In the genomic region with DNA sequence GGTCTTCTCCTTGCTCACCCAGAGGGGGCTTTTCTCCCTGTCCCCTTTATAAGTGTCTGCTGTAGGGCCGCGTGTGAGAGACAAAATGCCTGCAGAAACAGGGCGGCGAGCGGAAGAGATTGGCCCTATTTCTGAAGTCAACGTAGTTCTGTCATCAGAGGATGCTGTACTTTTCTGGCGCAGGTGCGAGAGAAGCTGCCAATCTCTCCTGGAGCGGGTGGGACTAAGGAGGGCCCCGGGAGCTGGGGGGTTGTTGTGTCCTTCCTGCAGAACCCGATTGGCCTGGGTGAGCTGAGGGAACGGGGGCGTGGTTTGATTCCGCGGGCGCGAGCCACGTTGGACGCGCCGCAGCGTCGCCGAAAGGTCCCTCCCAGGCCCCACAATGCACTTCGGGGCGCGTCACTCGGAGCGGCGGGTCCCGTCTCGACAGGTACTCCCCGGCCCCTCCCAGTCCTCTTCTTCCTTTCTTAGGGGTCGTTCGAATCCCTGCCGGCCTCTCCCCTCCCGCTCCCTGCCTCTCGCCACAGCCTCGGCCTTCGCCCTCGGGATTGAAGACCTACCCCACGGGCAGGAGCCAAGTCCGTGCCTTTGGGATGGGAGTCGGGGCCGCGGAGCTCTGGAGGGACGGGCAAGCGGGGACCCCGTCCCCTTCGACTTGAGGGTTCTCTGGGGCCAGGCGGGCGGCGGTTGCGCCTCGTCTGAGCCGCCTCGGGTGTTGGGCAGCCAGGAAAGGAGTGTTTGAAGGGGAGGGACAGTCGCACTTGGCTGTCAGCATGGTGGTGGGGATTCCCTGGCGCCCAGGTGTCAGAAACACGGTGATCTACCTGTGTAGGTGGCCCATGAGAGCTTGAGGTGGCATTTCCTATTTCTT, we compare ENCODE assay signal across 8 cellular contexts. TPM values are rescaled to one million over a fixed set of nuclear protein-coding genes. Genes with fewer than 3 reads are reported as not detected.
DNase-seq lines count a peak whose midpoint lies in the region; ATAC-seq and TF ChIP-seq lines count a peak whose summit lies in the region.

A gene with protein sequence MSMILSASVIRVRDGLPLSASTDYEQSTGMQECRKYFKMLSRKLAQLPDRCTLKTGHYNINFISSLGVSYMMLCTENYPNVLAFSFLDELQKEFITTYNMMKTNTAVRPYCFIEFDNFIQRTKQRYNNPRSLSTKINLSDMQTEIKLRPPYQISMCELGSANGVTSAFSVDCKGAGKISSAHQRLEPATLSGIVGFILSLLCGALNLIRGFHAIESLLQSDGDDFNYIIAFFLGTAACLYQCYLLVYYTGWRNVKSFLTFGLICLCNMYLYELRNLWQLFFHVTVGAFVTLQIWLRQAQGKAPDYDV (plus strand): TSS at position 387 of the 871 bp plus-strand sequence. CDS start 7,275 bp downstream, outside the sequence.

- H3K79me2 ChIP-seq in SU-DHL-6 (ENCODE audit: insufficient read depth, low read length) (peaks cover 39% of the 10 kb centered on the region), parathyroid adenoma (peaks cover 9% of the 10 kb centered on the region)

- POLR2A ChIA-PET in activated naive CD8-positive, alpha-beta T cell treated with anti-CD3 and anti-CD28 coated beads, Interleukin-2, amount 10 ng/mL, durations not matched to agents 7 days and 5 days (lab: Charles Lee) = interaction anchor here (0.6 to 1.3 kb wide), 9 partner anchors 8 to 1509 kb away, joined by 3 to 7 read pairs (median 3); a partner anchor contains a TSS

- H3K9ac ChIP-seq in SU-DHL-6 (ENCODE audit: low read length) (peak within 1 kb of the TSS; percentile 97), parathyroid adenoma (peak within 1 kb of the TSS; percentile 96)

- H2AFZ ChIP-seq in SU-DHL-6 (ENCODE audit: low read depth, low read length, severe bottlenecking) (peak within 1 kb of the TSS; percentile 79), parathyroid adenoma (peak within 1 kb of the TSS; percentile 98)

- H3K27ac Mint-ChIP-seq in activated naive CD8-positive, alpha-beta T cell treated with anti-CD3 and anti-CD28 coated beads, Interleukin-2, amount 10 ng/mL, durations not matched to agents 7 days and 5 days = peak within 1 kb of the TSS; percentile 94

- H3K27me3 ChIP-seq in SU-DHL-6 (ENCODE audit: low read length) = no peaks in the 10 kb centered on the region
- no peaks in the 10 kb centered on the region for H3K27me3 ChIP-seq in parathyroid adenoma (ENCODE audit: control insufficient read depth, insufficient read depth, low read length)
- no peaks in the 10 kb centered on the region for H3K27me3 ChIP-seq in tibial nerve

- peaks cover under 1% of the 10 kb centered on the region for H3K4me1 ChIP-seq in parathyroid adenoma
- peaks cover 0 to 22% (median 7%) of the 10 kb centered on the region in 4 donors for H3K4me1 ChIP-seq in tibial nerve

- WGBS in tibial nerve, 2 donors = 1% methylated on average over 45 to 60 of the region's 60 CpGs

- peak; percentile 26 to 92 for TF ChIP-seq EP300 in tibial nerve (IDR thresholded peaks at IDR 0.05)

- no peaks in the 10 kb centered on the region for H3K9me2 ChIP-seq in SU-DHL-6 (replicated peaks; ENCODE audit: insufficient read depth, low read length)

- TF ChIP-seq POLR2A in GM10847 (IDR thresholded peaks at IDR 0.05; ENCODE audit: extremely low read depth, insufficient read length) (peak; percentile 57), tibial nerve (IDR thresholded peaks at IDR 0.05) (peak; percentile 25 to 78)

- no peaks in the 10 kb centered on the region for H3K9me3 ChIP-seq in SU-DHL-6 (ENCODE audit: insufficient read depth, low read length)
- no peaks in the 10 kb centered on the region for H3K9me3 ChIP-seq in parathyroid adenoma (ENCODE audit: control insufficient read depth, low read length)
- H3K9me3 ChIP-seq in tibial nerve = no peaks in the 10 kb centered on the region

- H3K4me3 ChIP-seq in SU-DHL-6 (ENCODE audit: insufficient read depth, low read length, poor library complexity, severe bottlenecking) (peak within 1 kb of the TSS; percentile 99), parathyroid adenoma (ENCODE audit: low read depth, low read length) (peak within 1 kb of the TSS; percentile 94), tibial nerve (peak within 1 kb of the TSS; percentile 72 to 87 (median 84))

- no peaks in the 10 kb centered on the region; the same call in 1 of the 2 replicates for H3F3A ChIP-seq in SU-DHL-6 (ENCODE audit: insufficient read depth)

- peak; percentile 97 for DNase-seq in NCI-H128 (lab: John Stamatoyannopoulos, UW; ENCODE audit: unreplicated experiment)
- DNase-seq in activated naive CD8-positive, alpha-beta T cell treated with anti-CD3 and anti-CD28 coated beads, Interleukin-2, amount 10 ng/mL, durations not matched to agents 7 days and 5 days = peak; percentile 94
- peak; percentile 94 for DNase-seq in Right ventricle myocardium superior
- peak; percentile 73 to 81 for DNase-seq in tibial nerve (ENCODE audit: low spot score in 2 of 2)

- TF ChIP-seq CTCF in SU-DHL-6 (IDR thresholded peaks at IDR 0.05; ENCODE audit: insufficient read depth, low read length, poor library complexity, severe bottlenecking) (no peak), parathyroid adenoma (IDR thresholded peaks at IDR 0.05) (no peak), tibial nerve (IDR thresholded peaks at IDR 0.05) (no peak)

- H3K27ac ChIP-seq in SU-DHL-6 (ENCODE audit: low read depth, low read length) (peak within 1 kb of the TSS; percentile 72), parathyroid adenoma (peak within 1 kb of the TSS; percentile 84), tibial nerve (peak within 1 kb of the TSS; percentile 69 to 95 (median 91))

- peak; percentile 98 for ATAC-seq in HG02678 (IDR thresholded peaks at IDR 0.05; ENCODE audit: unreplicated experiment)
- peak; percentile 99 for ATAC-seq in activated naive CD8-positive, alpha-beta T cell treated with anti-CD3 and anti-CD28 coated beads, Interleukin-2, amount 10 ng/mL, durations not matched to agents 7 days and 5 days (ENCODE audit: low read depth)
- ATAC-seq in Right ventricle myocardium superior (ENCODE audit: poor library complexity) = peak; percentile 100

- H3K4me2 ChIP-seq in SU-DHL-6 (ENCODE audit: low read depth, low read length, poor library complexity, severe bottlenecking) = peak within 1 kb of the TSS; percentile 93
- H3K4me2 ChIP-seq in parathyroid adenoma (ENCODE audit: low read length) = peak within 1 kb of the TSS; percentile 97

- H3K4me3 Mint-ChIP-seq in activated naive CD8-positive, alpha-beta T cell treated with anti-CD3 and anti-CD28 coated beads, Interleukin-2, amount 10 ng/mL, durations not matched to agents 7 days and 5 days = peak within 1 kb of the TSS; percentile 85

- H4K20me1 ChIP-seq in SU-DHL-6 (ENCODE audit: low read depth, low read length) = no peaks in the 10 kb centered on the region

- intact Hi-C loops in Right ventricle myocardium superior (cut with DNase I) = no loop called here

- no peaks in the 10 kb centered on the region for H3K36me3 ChIP-seq in SU-DHL-6 (ENCODE audit: low read length)
- no peaks in the 10 kb centered on the region for H3K36me3 ChIP-seq in parathyroid adenoma (ENCODE audit: control insufficient read depth, insufficient read depth, low read length)
- no peaks in the 10 kb centered on the region for H3K36me3 ChIP-seq in tibial nerve

- peaks cover 12% of the 10 kb centered on the region for H3K4me1 Mint-ChIP-seq in activated naive CD8-positive, alpha-beta T cell treated with anti-CD3 and anti-CD28 coated beads, Interleukin-2, amount 10 ng/mL, durations not matched to agents 7 days and 5 days

- peaks cover 6% of the 10 kb centered on the region for H3K36me3 Mint-ChIP-seq in activated naive CD8-positive, alpha-beta T cell treated with anti-CD3 and anti-CD28 coated beads, Interleukin-2, amount 10 ng/mL, durations not matched to agents 7 days and 5 days

- H3K27me3 Mint-ChIP-seq in activated naive CD8-positive, alpha-beta T cell treated with anti-CD3 and anti-CD28 coated beads, Interleukin-2, amount 10 ng/mL, durations not matched to agents 7 days and 5 days = no peaks in the 10 kb centered on the region

- H3K9me3 Mint-ChIP-seq in activated naive CD8-positive, alpha-beta T cell treated with anti-CD3 and anti-CD28 coated beads, Interleukin-2, amount 10 ng/mL, durations not matched to agents 7 days and 5 days = peaks cover 10% of the 10 kb centered on the region

RNA-seq across cellular contexts. Expression of the gene that starts here (rescaled TPM):
- 10 to 100 TPM; 13.3 to 21.4 TPM for total RNA-seq in activated naive CD8-positive, alpha-beta T cell treated with anti-CD3 and anti-CD28 coated beads, Interleukin-2, amount 10 ng/mL, durations not matched to agents 7 days and 5 days
- total RNA-seq in Right ventricle myocardium superior (6.5 TPM), tibial nerve (10 to 100 TPM; 17.7 to 49.4 (median 24.2) TPM)

Comparison
In these comparisons a context has a peak if more than half of its experiments do, and no peak if none do; other contexts are left out.
1. Peak in every context shown above with its lines: DNase-seq, ATAC-seq, H3K4me3 ChIP-seq and H3K27ac ChIP-seq.